In genomic region chr2:1369905-1370304, GRCh38 we compare ENCODE assay signal across 10 cellular contexts. TPM values are rescaled to one million over a fixed set of nuclear protein-coding genes. Genes with fewer than 3 reads are reported as not detected.
"Had no signal": no experiment of that assay in that cellular context is flagged by ENCODE, and none has a peak within 500 bp of the region (broad histone marks: within the 10 kb centered on the region; RNA-seq: fewer than 3 reads in every experiment).

No MANE protein-coding gene starts in this region.

- H2AFZ ChIP-seq: GM23248 had no signal

- H3K27ac ChIP-seq: GM23248, HL-60 had no signal

- DNase-seq: GM23248, GOT3, H7, HFFc6, IMR-90 had no signal

- H3K4me1 ChIP-seq: HAP-1 had no signal

- ATAC-seq: HCT116, K562 had no signal

- H3K9ac ChIP-seq: GM23248 had no signal

- H3K27ac Mint-ChIP-seq: HFFc6 had no signal

- H3K9me3 ChIP-seq: HAP-1 had no signal

- H3K36me3 ChIP-seq: HAP-1 had no signal

- H3K4me3 ChIP-seq: GM23248, HAP-1, K562 had no signal

RNA-seq across cellular contexts. Expression of gene TPO, which starts 43.4 kb away (rescaled TPM):
- total RNA-seq: GM23248, H4, H7, HFFc6, IMR-90, K562 had no signal
- polyA plus RNA-seq: GM23248, IMR-90, K562 had no signal
